ENCODE assay signal across 20 cellular contexts in genomic region chr1:214615871-214616270, GRCh38. TPM values are rescaled to one million over a fixed set of nuclear protein-coding genes. Genes with fewer than 3 reads are reported as not detected.
DNase-seq lines count a peak whose midpoint lies in the region; ATAC-seq, FAIRE-seq and TF ChIP-seq lines count a peak whose summit lies in the region.
"Had no signal": no experiment of that assay in that cellular context is flagged by ENCODE, and none has a peak within 500 bp of the region (broad histone marks: within the 10 kb centered on the region; RNA-seq: fewer than 3 reads in every experiment).

No MANE protein-coding gene starts in this region.

- H3K4me2 ChIP-seq in endothelial cell of umbilical vein (ENCODE audit: insufficient read depth, low read length): no peak overlapping the region
- H3K4me2 ChIP-seq: smooth muscle cell had no signal

- POLR2A ChIA-PET in endothelial cell of umbilical vein (lab: Charles Lee): no interaction called here

- no peak for FAIRE-seq in endothelial cell of umbilical vein (lab: Jason Lieb, UNC)
- FAIRE-seq: K562 had no signal

- 71 to 82% methylated on average over 3 of the region's 3 CpGs for WGBS in upper lobe of left lung, 2 donors
- 71% methylated on average over 3 of the region's 3 CpGs for WGBS in prostate gland

- no peak for TF ChIP-seq EP300 in upper lobe of left lung (IDR thresholded peaks at IDR 0.05)

- H3K9me3 Mint-ChIP-seq in activated naive CD4-positive, alpha-beta T cell treated with anti-CD3 and anti-CD28 coated beads, Interleukin-2, amount 10 ng/mL, durations not matched to agents 7 days and 5 days: no peaks in the 10 kb centered on the region
- no peaks in the 10 kb centered on the region for H3K9me3 Mint-ChIP-seq in activated naive CD4-positive, alpha-beta T cell treated with anti-CD3 and anti-CD28 coated beads, Interleukin-2, amount 50 U/mL, for 72 hours

- H3K9ac ChIP-seq in endothelial cell of umbilical vein (replicated peaks; ENCODE audit: extremely low read depth, insufficient read depth, low read length): no peak overlapping the region

- H4K20me1 ChIP-seq in endothelial cell of umbilical vein (replicated peaks; ENCODE audit: control insufficient read depth, extremely low read depth, insufficient read depth, low read length): no peaks in the 10 kb centered on the region

- H2AFZ ChIP-seq in endothelial cell of umbilical vein (ENCODE audit: low read depth, low read length): no peak overlapping the region

- no peak for TF ChIP-seq CTCF in endothelial cell of umbilical vein (IDR thresholded peaks at IDR 0.05; ENCODE audit: extremely low read depth in 1 of 2, insufficient read depth in 1 of 2, low read depth in 1 of 2, low read length in 2 of 2)
- TF ChIP-seq CTCF in upper lobe of left lung (IDR thresholded peaks at IDR 0.05): no peak
- no peak for TF ChIP-seq CTCF in prostate gland (IDR thresholded peaks at IDR 0.05)

- peaks cover 78% of the 10 kb centered on the region for H3K36me3 Mint-ChIP-seq in activated naive CD4-positive, alpha-beta T cell treated with anti-CD3 and anti-CD28 coated beads, Interleukin-2, amount 10 ng/mL, durations not matched to agents 7 days and 5 days
- H3K36me3 Mint-ChIP-seq in activated naive CD4-positive, alpha-beta T cell treated with anti-CD3 and anti-CD28 coated beads, Interleukin-2, amount 50 U/mL, for 72 hours: peaks cover 4 to 63% of the 10 kb centered on the region in 2 donors

- no peak overlapping the region for H3K4me3 ChIP-seq in endothelial cell of umbilical vein (replicated peaks in 1 of 3; ENCODE audit: insufficient read depth in 1 of 3, low read depth in 1 of 3, low read length in 3 of 3)
- no peak overlapping the region for H3K4me3 ChIP-seq in upper lobe of left lung
- H3K4me3 ChIP-seq in prostate gland: no peak overlapping the region
- H3K4me3 ChIP-seq: K562, psoas muscle, smooth muscle cell, uterus had no signal

- H3K9me3 ChIP-seq in endothelial cell of umbilical vein (replicated peaks; ENCODE audit: control insufficient read depth, insufficient read depth, low read length): no peaks in the 10 kb centered on the region
- H3K9me3 ChIP-seq in upper lobe of left lung: no peaks in the 10 kb centered on the region
- H3K9me3 ChIP-seq in prostate gland: no peaks in the 10 kb centered on the region
- H3K9me3 ChIP-seq: uterus had no signal

- dilution Hi-C loops in endothelial cell of umbilical vein (cut with MboI; ENCODE audit: extremely low pct_ligation_motif_present, low sequenced_read_pairs): no loop called here

- H3K36me3 ChIP-seq in endothelial cell of umbilical vein (ENCODE audit: control insufficient read depth in 2 of 2, extremely low read depth in 1 of 2, insufficient read depth in 2 of 2, low read length in 2 of 2) (peaks cover 0 to 14% of the 10 kb centered on the region in 2 experiments), upper lobe of left lung (no peaks in the 10 kb centered on the region), prostate gland (no peaks in the 10 kb centered on the region)
- H3K36me3 ChIP-seq: brain microvascular endothelial cell, uterus had no signal

- no peaks in the 10 kb centered on the region for H3K27me3 Mint-ChIP-seq in activated naive CD4-positive, alpha-beta T cell treated with anti-CD3 and anti-CD28 coated beads, Interleukin-2, amount 10 ng/mL, durations not matched to agents 7 days and 5 days

- H3K4me3 Mint-ChIP-seq in activated naive CD4-positive, alpha-beta T cell treated with anti-CD3 and anti-CD28 coated beads, Interleukin-2, amount 10 ng/mL, durations not matched to agents 7 days and 5 days: no peak overlapping the region

- no peaks in the 10 kb centered on the region for H3K27me3 ChIP-seq in endothelial cell of umbilical vein (ENCODE audit: control insufficient read depth in 2 of 2, insufficient read depth in 2 of 2, low read length in 2 of 2)
- H3K27me3 ChIP-seq in upper lobe of left lung: no peaks in the 10 kb centered on the region
- peaks cover 2% of the 10 kb centered on the region for H3K27me3 ChIP-seq in prostate gland (replicated peaks; ENCODE audit: insufficient read depth)
- H3K27me3 ChIP-seq: brain microvascular endothelial cell, uterus had no signal

- peaks cover 49% of the 10 kb centered on the region for H3K4me1 Mint-ChIP-seq in activated naive CD4-positive, alpha-beta T cell treated with anti-CD3 and anti-CD28 coated beads, Interleukin-2, amount 10 ng/mL, durations not matched to agents 7 days and 5 days

- H3K27ac Mint-ChIP-seq in activated naive CD4-positive, alpha-beta T cell treated with anti-CD3 and anti-CD28 coated beads, Interleukin-2, amount 10 ng/mL, durations not matched to agents 7 days and 5 days: peak overlapping the region; percentile 86
- no peak overlapping the region for H3K27ac Mint-ChIP-seq in activated naive CD4-positive, alpha-beta T cell treated with anti-CD3 and anti-CD28 coated beads, Interleukin-2, amount 50 U/mL, for 72 hours

- intact Hi-C loops in endothelial cell of umbilical vein (cut with micrococcal nuclease): loop anchor here (1.0 kb wide), 1 partner anchor 13 kb away; the partner anchor contains the start of gene CENPF
- intact Hi-C loops in prostate gland (cut with DNase I): no loop called here

- DNase-seq in activated naive CD4-positive, alpha-beta T cell treated with anti-CD3 and anti-CD28 coated beads, Interleukin-2, amount 10 ng/mL, durations not matched to agents 7 days and 5 days: no peak
- DNase-seq in activated naive CD4-positive, alpha-beta T cell treated with anti-CD3 and anti-CD28 coated beads, Interleukin-2, amount 50 U/mL, for 72 hours (ENCODE audit: low spot score in 2 of 2): no peak
- DNase-seq in NCI-H226 (peak; percentile 10), endothelial cell of umbilical vein (ENCODE audit: low read depth, low spot score) (peak; percentile 20), stromal cell of bone marrow (ENCODE audit: low read depth) (peak; percentile 18), upper lobe of left lung (no peak), prostate gland (ENCODE audit: low spot score) (no peak)
- DNase-seq: activated CD4-positive, alpha-beta T cell treated with anti-CD3 and anti-CD28 coated beads for 48 hours; activated gamma-delta T cell; brain microvascular endothelial cell; DMS79 treated with DMSO at 0.1 percent for 48 hours; left cardiac atrium; NCI-H2029; psoas muscle; stimulated activated CD4-positive, alpha-beta T cell treated with anti-CD3 and anti-CD28 coated beads, Interleukin-4, amount 100 ng/mL, for 24 hours; uterus had no signal

- CTCF ChIA-PET in activated naive CD4-positive, alpha-beta T cell treated with anti-CD3 and anti-CD28 coated beads, Interleukin-2, amount 10 ng/mL, durations not matched to agents 7 days and 5 days (lab: Charles Lee): interaction anchor here (0.6 to 2.2 kb wide), 2 partner anchors 11 to 19 kb away, joined by 4 to 11 read pairs; no protein-coding TSS in a partner anchor
- CTCF ChIA-PET in endothelial cell of umbilical vein (lab: Charles Lee): interaction anchor here (1.3 to 1.6 kb wide), 3 partner anchors 11 to 911 kb away, joined by 3 to 7 read pairs (median 6); no protein-coding TSS in a partner anchor

- BruUV-seq in endothelial cell of umbilical vein (replicated peaks; lab: Mats Ljungman, UMichigan): no TSS peak

- no peak for TF ChIP-seq POLR2A in endothelial cell of umbilical vein (IDR thresholded peaks at IDR 0.05; ENCODE audit: low read depth, low read length)
- no peak for TF ChIP-seq POLR2A in upper lobe of left lung (IDR thresholded peaks at IDR 0.05)
- no peak for TF ChIP-seq POLR2A in prostate gland (IDR thresholded peaks at IDR 0.05)

- H3K27ac ChIP-seq in endothelial cell of umbilical vein (ENCODE audit: insufficient read depth, low read depth, low read length) (no peak overlapping the region), upper lobe of left lung (no peak overlapping the region), prostate gland (no peak overlapping the region)
- H3K27ac ChIP-seq: brain microvascular endothelial cell, psoas muscle, RWPE1, uterus had no signal

- H3K4me1 ChIP-seq in endothelial cell of umbilical vein (ENCODE audit: control insufficient read depth, extremely low read depth, insufficient read depth, low read length): peaks cover 26% of the 10 kb centered on the region
- no peaks in the 10 kb centered on the region for H3K4me1 ChIP-seq in upper lobe of left lung
- no peaks in the 10 kb centered on the region for H3K4me1 ChIP-seq in prostate gland (replicated peaks)
- H3K4me1 ChIP-seq: psoas muscle, uterus had no signal

- no peaks in the 10 kb centered on the region for H3K9me1 ChIP-seq in endothelial cell of umbilical vein (replicated peaks; ENCODE audit: control insufficient read depth, extremely low read depth, insufficient read depth, low read length)

- no peak for ATAC-seq in activated naive CD4-positive, alpha-beta T cell treated with anti-CD3 and anti-CD28 coated beads, Interleukin-2, amount 50 U/mL, for 72 hours
- no peak for ATAC-seq in upper lobe of left lung (ENCODE audit: low FRiP score in 2 of 2)
- ATAC-seq in GM18867 (IDR thresholded peaks at IDR 0.05; ENCODE audit: unreplicated experiment): no peak
- ATAC-seq: K562, left cardiac atrium, psoas muscle had no signal

- H3K79me2 ChIP-seq in endothelial cell of umbilical vein (ENCODE audit: control insufficient read depth, insufficient read depth, low read length): peaks cover 50% of the 10 kb centered on the region

TF ChIP-seq in endothelial cell of umbilical vein, 7 proteins besides CTCF, POLR2A, EP300 and RAD21:
- TF ChIP-seq JUN (IDR thresholded peaks at IDR 0.05; ENCODE audit: borderline replicate concordance, insufficient read depth, insufficient read length, low read depth): no peak
- no peak for TF ChIP-seq MYC (IDR thresholded peaks at IDR 0.05; ENCODE audit: low read depth, low read length)
- no peak for TF ChIP-seq FOS (IDR thresholded peaks at IDR 0.05; ENCODE audit: borderline replicate concordance, insufficient read depth, low read length)

RNA-seq across cellular contexts. Expression of gene CENPF, which starts 12.9 kb away (rescaled TPM):
- total RNA-seq in activated naive CD4-positive, alpha-beta T cell treated with anti-CD3 and anti-CD28 coated beads, Interleukin-2, amount 50 U/mL, for 72 hours: 10 to 100 TPM; 74.2 to 87.0 TPM
- total RNA-seq in endothelial cell of umbilical vein: 66.2 and 72.9 TPM in 2 replicates
- polyA plus RNA-seq in endothelial cell of umbilical vein: 3.8 and 6.4 TPM in 2 replicates
- polyA plus RNA-seq in endothelial cell of umbilical vein (2011; cell fraction: cytosol; rRNA removed): 22.2 and 23.2 TPM in 2 replicates
- polyA plus RNA-seq in endothelial cell of umbilical vein (2011; cell fraction: nucleus; rRNA removed): 34.5 and 55.7 TPM in 2 replicates
- polyA plus RNA-seq in endothelial cell of umbilical vein (2012): 20.3 and 71.4 TPM in 2 replicates
- polyA minus RNA-seq in endothelial cell of umbilical vein: 10.5 and 12.0 TPM in 2 replicates
- polyA minus RNA-seq in endothelial cell of umbilical vein (2011; cell fraction: cytosol; rRNA and poly(A)+ RNA removed): 35.9 TPM
- polyA minus RNA-seq in endothelial cell of umbilical vein (2011; cell fraction: nucleus; rRNA and poly(A)+ RNA removed): 16.9 and 28.9 TPM in 2 replicates
- 10 to 100 TPM in 1 of 6 donors, 1 to 10 TPM in 5; 1.0 to 12.1 (median 3.0) TPM for total RNA-seq in upper lobe of left lung
- 10 to 100 TPM in 1 of 2 donors, 1 to 10 TPM in 1; 2.9 to 10.9 TPM for total RNA-seq in prostate gland

Comparison
In these comparisons a context has a peak if more than half of its experiments do, and no peak if none do; other contexts are left out.
1. DNase-seq: peak in NCI-H226 (single experiment), endothelial cell of umbilical vein (single experiment) and stromal cell of bone marrow (single experiment); none in activated naive CD4-positive, alpha-beta T cell treated with anti-CD3 and anti-CD28 coated beads, Interleukin-2, amount 10 ng/mL, durations not matched to agents 7 days and 5 days (single experiment), activated naive CD4-positive, alpha-beta T cell treated with anti-CD3 and anti-CD28 coated beads, Interleukin-2, amount 50 U/mL, for 72 hours (0 of 2), upper lobe of left lung (0 of 2) and prostate gland (single experiment).